ENCODE assay signal across 11 cellular contexts in the genomic region with DNA sequence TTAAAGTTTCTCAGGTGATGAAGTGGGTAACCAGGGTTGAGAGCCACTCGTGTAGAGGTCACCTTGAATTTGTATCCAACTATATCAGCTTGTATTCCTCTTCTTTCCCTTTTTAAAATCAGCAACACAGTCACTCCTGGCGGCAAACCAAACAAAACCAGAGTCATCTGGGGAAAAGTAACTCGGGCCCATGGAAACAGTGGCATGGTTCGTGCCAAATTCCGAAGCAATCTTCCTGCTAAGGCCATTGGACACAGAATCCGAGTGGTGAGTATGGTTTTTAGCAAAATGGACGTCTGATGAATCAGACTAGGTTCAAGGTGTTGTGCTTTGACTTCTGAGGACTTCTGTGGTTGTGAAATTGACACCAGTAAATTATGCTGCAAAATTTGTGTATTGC. TPM values are rescaled to one million over a fixed set of nuclear protein-coding genes. Genes with fewer than 3 reads are reported as not detected.
DNase-seq lines count a peak whose midpoint lies in the region; ATAC-seq, FAIRE-seq and TF ChIP-seq lines count a peak whose summit lies in the region.
"Had no signal": no experiment of that assay in that cellular context is flagged by ENCODE, and none has a peak within 500 bp of the region (broad histone marks: within the 10 kb centered on the region; RNA-seq: fewer than 3 reads in every experiment).

No MANE protein-coding gene starts in this region.

- CTCF ChIA-PET in A549 (lab: Yijun Ruan, JAX): no interaction called here

- no peaks in the 10 kb centered on the region for H3K27me3 Mint-ChIP-seq in activated naive CD8-positive, alpha-beta T cell treated with anti-CD3 and anti-CD28 coated beads, Interleukin-2, amount 10 ng/mL, durations not matched to agents 7 days and 5 days

- H3K4me1 Mint-ChIP-seq in activated naive CD8-positive, alpha-beta T cell treated with anti-CD3 and anti-CD28 coated beads, Interleukin-2, amount 10 ng/mL, durations not matched to agents 7 days and 5 days: peaks cover 58% of the 10 kb centered on the region

- H3K27ac Mint-ChIP-seq in activated naive CD8-positive, alpha-beta T cell treated with anti-CD3 and anti-CD28 coated beads, Interleukin-2, amount 10 ng/mL, durations not matched to agents 7 days and 5 days: peak overlapping the region; percentile 77

- TF ChIP-seq RAD21 in A549 (conservative IDR thresholded peaks at IDR 0.05 in 1 of 2, IDR thresholded peaks at IDR 0.05 in 1 of 2): no peak

- H3K9me3 ChIP-seq in A549: no peaks in the 10 kb centered on the region
- H3K9me3 ChIP-seq: thoracic aorta had no signal

- ATAC-seq in A549: no peak
- ATAC-seq in activated naive CD8-positive, alpha-beta T cell treated with anti-CD3 and anti-CD28 coated beads, Interleukin-2, amount 10 ng/mL, durations not matched to agents 7 days and 5 days (ENCODE audit: low read depth): no peak
- ATAC-seq in left cardiac atrium: peak in 1 of 2 donors; percentile 6

- H3K4me1 ChIP-seq in A549: peaks cover 30% of the 10 kb centered on the region

- H3K36me3 Mint-ChIP-seq in activated naive CD8-positive, alpha-beta T cell treated with anti-CD3 and anti-CD28 coated beads, Interleukin-2, amount 10 ng/mL, durations not matched to agents 7 days and 5 days: peaks cover 49% of the 10 kb centered on the region

- intact Hi-C loops in left cardiac atrium (cut with DNase I): no loop called here

- no peak for TF ChIP-seq POLR2A in A549 (IDR thresholded peaks at IDR 0.05; ENCODE audit: low read length)

- H3K4me3 Mint-ChIP-seq in activated naive CD8-positive, alpha-beta T cell treated with anti-CD3 and anti-CD28 coated beads, Interleukin-2, amount 10 ng/mL, durations not matched to agents 7 days and 5 days: peak overlapping the region; percentile 51

- no peak for TF ChIP-seq EP300 in A549 (IDR thresholded peaks at IDR 0.05)

- H3K9me3 Mint-ChIP-seq in activated naive CD8-positive, alpha-beta T cell treated with anti-CD3 and anti-CD28 coated beads, Interleukin-2, amount 10 ng/mL, durations not matched to agents 7 days and 5 days: no peaks in the 10 kb centered on the region

- WGBS in A549 (ENCODE audit: missing lambda C conversion rate): 77% methylated on average over 7 of the region's 7 CpGs

- no peak overlapping the region for H3K27ac ChIP-seq in A549
- H3K27ac ChIP-seq: thoracic aorta had no signal

- no peak for FAIRE-seq in A549 (lab: Jason Lieb, UNC)

- DNase-seq in A549 (ENCODE audit: low read depth in 1 of 2, low spot score in 1 of 2) (no peak), GM04503 (ENCODE audit: low read depth) (peak; percentile 21), left cardiac atrium (peak; percentile 57), LoVo (ENCODE audit: low spot score) (no peak), NCI-H187 (lab: John Stamatoyannopoulos, UW) (no peak), anterior cingulate cortex (lab: John Stamatoyannopoulos, UW) (no peak)
- DNase-seq in activated naive CD8-positive, alpha-beta T cell treated with anti-CD3 and anti-CD28 coated beads, Interleukin-2, amount 10 ng/mL, durations not matched to agents 7 days and 5 days: no peak
- no peak for DNase-seq in stimulated activated CD4-positive, alpha-beta T cell treated with anti-CD3 and anti-CD28 coated beads, Interleukin-2, amount 100 ng/mL, for 24 hours
- DNase-seq: effector CD8-positive, alpha-beta T cell; stimulated activated CD4-positive, alpha-beta T cell treated with anti-CD3 and anti-CD28 coated beads, Interleukin-1b, Interleukin-23, amount 100 ng/mL, for 48 hours had no signal

- TF ChIP-seq CTCF in A549 (IDR thresholded peaks at IDR 0.05): no peak

- H3K4me3 ChIP-seq in A549: no peak overlapping the region
- H3K4me3 ChIP-seq: thoracic aorta had no signal

- POLR2A ChIA-PET in A549 (lab: Yijun Ruan, JAX): no interaction called here
- POLR2A ChIA-PET in activated naive CD8-positive, alpha-beta T cell treated with anti-CD3 and anti-CD28 coated beads, Interleukin-2, amount 10 ng/mL, durations not matched to agents 7 days and 5 days (lab: Charles Lee): interaction anchor here (0.7 kb wide), 1 partner anchor 8 kb away, joined by 3 read pairs; no protein-coding TSS in a partner anchor

- H3K4me2 ChIP-seq in A549: 0 out of 3 replicates have a peak overlapping the region, but pooled peaks have one; percentile 84

TF ChIP-seq in A549, 52 proteins besides CTCF, POLR2A, EP300 and RAD21:
- TF ChIP-seq KDM1A (IDR thresholded peaks at IDR 0.05; ENCODE audit: low read depth): no peak
- no peak for TF ChIP-seq CEBPB (IDR thresholded peaks at IDR 0.05)
- no peak for TF ChIP-seq ESRRA (IDR thresholded peaks at IDR 0.05; ENCODE audit: borderline replicate concordance, low read length)
- no peak for TF ChIP-seq HES2 (IDR thresholded peaks at IDR 0.05)
- no peak for TF ChIP-seq ZSCAN20 (CRISPR knock-in tag; IDR thresholded peaks at IDR 0.05)
- TF ChIP-seq JUNB (IDR thresholded peaks at IDR 0.05): no peak
- no peak for TF ChIP-seq TP53 (CRISPR knock-in tag; IDR thresholded peaks at IDR 0.05)

RNA-seq across cellular contexts. Expression of gene RPL35A, which starts 3.9 kb away (rescaled TPM):
- polyA plus RNA-seq in A549 (2011; rRNA removed) (749 and 930 TPM in 2 replicates), A549 (2017; fragmentation: RNase III; extraction: RNeasy Plus Mini Kit Qiagen cat#74134 plus additional on column Dnase treatment) (976 to 1,092 TPM (median 1,060 TPM) in 3 replicates)
- 392 and 443 TPM in 2 replicates for polyA plus RNA-seq in A549 (2012; cell fraction: cytosol; rRNA removed)
- 70.7 and 150 TPM in 2 replicates for polyA plus RNA-seq in A549 (2012; cell fraction: nucleus; rRNA removed)
- 64.1 and 65.5 TPM in 2 replicates for polyA minus RNA-seq in A549 (2011; rRNA and poly(A)+ RNA removed)
- 1,000 to 10,000 TPM; 1,037 to 1,049 TPM for total RNA-seq in activated naive CD8-positive, alpha-beta T cell treated with anti-CD3 and anti-CD28 coated beads, Interleukin-2, amount 10 ng/mL, durations not matched to agents 7 days and 5 days
- total RNA-seq in left cardiac atrium: 100 to 1,000 TPM; 716 to 727 TPM

RNA-seq across cellular contexts. Expression of gene LMLN, which starts 6.1 kb away (rescaled TPM):
- polyA plus RNA-seq in A549 (2011; rRNA removed) (4.8 and 5.6 TPM in 2 replicates), A549 (2017; fragmentation: RNase III; extraction: RNeasy Plus Mini Kit Qiagen cat#74134 plus additional on column Dnase treatment) (2.2 to 2.4 TPM (median 2.2 TPM) in 3 replicates)
- polyA plus RNA-seq in A549 (2012; cell fraction: cytosol; rRNA removed): 1.4 TPM in 2 replicates
- polyA plus RNA-seq in A549 (2012; cell fraction: nucleus; rRNA removed): 1.3 and 2.1 TPM in 2 replicates
- 5.3 and 7.3 TPM in 2 replicates for polyA minus RNA-seq in A549 (2011; rRNA and poly(A)+ RNA removed)
- total RNA-seq in activated naive CD8-positive, alpha-beta T cell treated with anti-CD3 and anti-CD28 coated beads, Interleukin-2, amount 10 ng/mL, durations not matched to agents 7 days and 5 days: 1 to 10 TPM; 7.9 to 8.2 TPM
- 1 to 10 TPM; 6.9 to 7.0 TPM for total RNA-seq in left cardiac atrium

Comparison
In these comparisons a context has a peak if more than half of its experiments do, and no peak if none do; other contexts are left out.
1. DNase-seq: peak in GM04503 (single experiment) and left cardiac atrium (single experiment); none in A549 (0 of 2), activated naive CD8-positive, alpha-beta T cell treated with anti-CD3 and anti-CD28 coated beads, Interleukin-2, amount 10 ng/mL, durations not matched to agents 7 days and 5 days (single experiment), LoVo (single experiment), NCI-H187 (0 of 2), anterior cingulate cortex (0 of 58) and stimulated activated CD4-positive, alpha-beta T cell treated with anti-CD3 and anti-CD28 coated beads, Interleukin-2, amount 100 ng/mL, for 24 hours (0 of 2).